ENCODE assay signal across 14 cellular contexts in genomic region chr15:48631191-48631770, GRCh38. TPM values are rescaled to one million over a fixed set of nuclear protein-coding genes. Genes with fewer than 3 reads are reported as not detected.
DNase-seq lines count a peak whose midpoint lies in the region; ATAC-seq and TF ChIP-seq lines count a peak whose summit lies in the region.
"Had no signal": no experiment of that assay in that cellular context is flagged by ENCODE, and none has a peak within 500 bp of the region (broad histone marks: within the 10 kb centered on the region; RNA-seq: fewer than 3 reads in every experiment).

No MANE protein-coding gene starts in this region.

- TF ChIP-seq CTCF in IMR-90 (conservative IDR thresholded peaks at IDR 0.05; ENCODE audit: low read depth, low read length) (no peak), fibroblast of lung (conservative IDR thresholded peaks at IDR 0.05 in 1 of 2, IDR thresholded peaks at IDR 0.05 in 1 of 2; ENCODE audit: low read depth in 1 of 2, low read length in 2 of 2) (no peak), smooth muscle cell (IDR thresholded peaks at IDR 0.05; ENCODE audit: borderline replicate concordance, insufficient read depth, poor library complexity, severe bottlenecking) (no peak), suprapubic skin (IDR thresholded peaks at IDR 0.05) (no peak)

- no peak overlapping the region for H3K18ac ChIP-seq in IMR-90 (ENCODE audit: low read depth, low read length)

- TF ChIP-seq EP300 in suprapubic skin (IDR thresholded peaks at IDR 0.05) = no peak

- peak; percentile 51 for DNase-seq in activated CD4-positive, alpha-beta memory T cell treated with anti-CD3 and anti-CD28 coated beads for 36 hours
- DNase-seq in activated CD4-positive, alpha-beta memory T cell treated with anti-CD3 and anti-CD28 coated beads, Interleukin-2, amount 10 ng/mL, durations not matched to agents 7 days and 5 days = no peak
- peak; percentile 32 for DNase-seq in IMR-90
- peak; percentile 29 to 50 for DNase-seq in fibroblast of lung (ENCODE audit: low read depth in 2 of 2)
- DNase-seq in smooth muscle cell (lab: John Stamatoyannopoulos, UW; ENCODE audit: unreplicated experiment) = no peak
- DNase-seq in SKM-1 (lab: John Stamatoyannopoulos, UW; ENCODE audit: unreplicated experiment) = no peak
- no peak for DNase-seq in suprapubic skin (ENCODE audit: low spot score in 2 of 2)
- DNase-seq: DMS79 treated with DMSO at 0.1 percent for 48 hours; effector memory CD8-positive, alpha-beta T cell; NCI-H187 treated with DMSO at 0.1 percent for 48 hours; T-helper 1 cell had no signal

- 35% methylated on average over 4 of the region's 8 CpGs; no CpG with 5 or more reads in 1 of the 2 experiments for WGBS in IMR-90 (ENCODE audit: extremely low coverage in 2 of 2, insufficient read length in 1 of 2), 2 experiments
- 59% methylated on average over 8 of the region's 8 CpGs for WGBS in smooth muscle cell (ENCODE audit: low lambda C conversion rate)
- 70% methylated on average over 8 of the region's 8 CpGs for WGBS in suprapubic skin

- TF ChIP-seq POLR2A in IMR-90 (IDR thresholded peaks at IDR 0.05; ENCODE audit: low read depth, low read length) = no peak
- TF ChIP-seq POLR2A in suprapubic skin (IDR thresholded peaks at IDR 0.05) = no peak

- H3K27me3 Mint-ChIP-seq in activated CD4-positive, alpha-beta memory T cell treated with anti-CD3 and anti-CD28 coated beads for 36 hours = peaks cover 1% of the 10 kb centered on the region
- peaks cover 3% of the 10 kb centered on the region for H3K27me3 Mint-ChIP-seq in activated CD4-positive, alpha-beta memory T cell treated with anti-CD3 and anti-CD28 coated beads, Interleukin-2, amount 10 ng/mL, durations not matched to agents 7 days and 5 days
- H3K27me3 Mint-ChIP-seq: effector memory CD8-positive, alpha-beta T cell had no signal

- peak overlapping the region in 1 of 2 experiments; percentile 50; a peak in 2 of 4 replicates for H4K8ac ChIP-seq in IMR-90 (ENCODE audit: low read depth in 2 of 2, low read length in 2 of 2)

- H4K5ac ChIP-seq in IMR-90 (ENCODE audit: low read depth, low read length) = no peak overlapping the region

- ATAC-seq in IMR-90 (ENCODE audit: low read depth) (no peak), GM21360 (IDR thresholded peaks at IDR 0.05; ENCODE audit: unreplicated experiment) (no peak)
- ATAC-seq: effector memory CD8-positive, alpha-beta T cell had no signal

- BruUV-seq in IMR-90 (replicated peaks; lab: Mats Ljungman, UMichigan) = no TSS peak

- peak overlapping the region; percentile 73 for H3K14ac ChIP-seq in IMR-90 (replicated peaks; ENCODE audit: low read depth, low read length)

- H3K4me1 ChIP-seq in IMR-90 (ENCODE audit: control insufficient read depth, insufficient read depth, low read length) (peaks cover 34% of the 10 kb centered on the region), fibroblast of lung (ENCODE audit: control insufficient read depth, extremely low read depth, insufficient read depth, low read length) (peaks cover 18% of the 10 kb centered on the region), smooth muscle cell (ENCODE audit: low read depth) (peaks cover 44% of the 10 kb centered on the region), suprapubic skin (peaks cover 22% of the 10 kb centered on the region)
- H3K4me1 ChIP-seq: adrenal gland had no signal

- H2BK20ac ChIP-seq in IMR-90 (ENCODE audit: low read depth, low read length) = peak overlapping the region; percentile 55

- peaks cover 41 to 76% of the 10 kb centered on the region in 2 experiments for H3K79me1 ChIP-seq in IMR-90 (ENCODE audit: low read depth in 1 of 2, low read length in 2 of 2)

- no peak overlapping the region for H3K4me3 Mint-ChIP-seq in activated CD4-positive, alpha-beta memory T cell treated with anti-CD3 and anti-CD28 coated beads for 36 hours
- H3K4me3 Mint-ChIP-seq in activated CD4-positive, alpha-beta memory T cell treated with anti-CD3 and anti-CD28 coated beads, Interleukin-2, amount 10 ng/mL, durations not matched to agents 7 days and 5 days = no peak overlapping the region
- H3K4me3 Mint-ChIP-seq: effector memory CD8-positive, alpha-beta T cell had no signal

- H3K27ac Mint-ChIP-seq in activated CD4-positive, alpha-beta memory T cell treated with anti-CD3 and anti-CD28 coated beads for 36 hours = no peak overlapping the region
- no peak overlapping the region for H3K27ac Mint-ChIP-seq in activated CD4-positive, alpha-beta memory T cell treated with anti-CD3 and anti-CD28 coated beads, Interleukin-2, amount 10 ng/mL, durations not matched to agents 7 days and 5 days
- H3K27ac Mint-ChIP-seq: effector memory CD8-positive, alpha-beta T cell had no signal

- intact Hi-C loops in activated CD4-positive, alpha-beta memory T cell treated with anti-CD3 and anti-CD28 coated beads for 36 hours (cut with micrococcal nuclease) = no loop called here
- intact Hi-C loops in IMR-90 (cut with micrococcal nuclease) = no loop called here

- CTCF ChIA-PET in activated CD4-positive, alpha-beta memory T cell treated with anti-CD3 and anti-CD28 coated beads for 36 hours (lab: Charles Lee) = no interaction called here
- CTCF ChIA-PET in activated CD4-positive, alpha-beta memory T cell treated with anti-CD3 and anti-CD28 coated beads, Interleukin-2, amount 10 ng/mL, durations not matched to agents 7 days and 5 days (lab: Charles Lee) = no interaction called here
- CTCF ChIA-PET in IMR-90 (lab: Yijun Ruan, JAX) = no interaction called here

- in situ Hi-C loops in IMR-90 (cut with MboI; ENCODE audit: low sequenced_read_pairs) = no loop called here

- H2AFZ ChIP-seq in IMR-90 (replicated peaks; ENCODE audit: low read length, poor library complexity) (peak overlapping the region; percentile 64), fibroblast of lung (ENCODE audit: low read length) (no peak overlapping the region), smooth muscle cell (ENCODE audit: low read depth) (no peak overlapping the region)

- H3K27me3 ChIP-seq in IMR-90 (ENCODE audit: control insufficient read depth, insufficient read depth, low read length) (no peaks in the 10 kb centered on the region), fibroblast of lung (ENCODE audit: control insufficient read depth, insufficient read depth, low read length) (no peaks in the 10 kb centered on the region), smooth muscle cell (ENCODE audit: low read depth) (no peaks in the 10 kb centered on the region), suprapubic skin (no peaks in the 10 kb centered on the region)
- H3K27me3 ChIP-seq: adrenal gland had no signal

- H3K9me1 ChIP-seq in IMR-90 (ENCODE audit: insufficient read depth, low read length) = peaks cover 36% of the 10 kb centered on the region

- H3K27ac ChIP-seq in IMR-90 (ENCODE audit: insufficient read depth, low read length) (no peak overlapping the region), fibroblast of lung (ENCODE audit: insufficient read depth, low read length) (no peak overlapping the region), smooth muscle cell (ENCODE audit: low read depth) (peak overlapping the region; percentile 86), suprapubic skin (no peak overlapping the region)
- H3K27ac ChIP-seq: adrenal gland had no signal

- H3K56ac ChIP-seq in IMR-90 (ENCODE audit: extremely low read depth, insufficient read depth, low read length) = no peak overlapping the region

- H3F3A ChIP-seq in smooth muscle cell (ENCODE audit: low read depth) = peaks cover 15% of the 10 kb centered on the region

- POLR2A ChIA-PET in activated CD4-positive, alpha-beta memory T cell treated with anti-CD3 and anti-CD28 coated beads for 36 hours (lab: Charles Lee) = no interaction called here
- POLR2A ChIA-PET in activated CD4-positive, alpha-beta memory T cell treated with anti-CD3 and anti-CD28 coated beads, Interleukin-2, amount 10 ng/mL, durations not matched to agents 7 days and 5 days (lab: Charles Lee) = no interaction called here
- POLR2A ChIA-PET in IMR-90 (lab: Charles Lee; ENCODE audit: unreplicated experiment) = no interaction called here

- H2AK5ac ChIP-seq in IMR-90 (ENCODE audit: low read depth, low read length) = peak overlapping the region; percentile 85

- H3K9ac ChIP-seq in IMR-90 (ENCODE audit: low read depth, low read length) = no peak overlapping the region
- no peak overlapping the region for H3K9ac ChIP-seq in fibroblast of lung (ENCODE audit: insufficient read depth, low read length)
- H3K9ac ChIP-seq in smooth muscle cell (ENCODE audit: low read depth) = no peak overlapping the region

- no peaks in the 10 kb centered on the region for H3K9me3 ChIP-seq in IMR-90 (ENCODE audit: control insufficient read depth, insufficient read depth, low read length)
- no peaks in the 10 kb centered on the region for H3K9me3 ChIP-seq in fibroblast of lung (ENCODE audit: control insufficient read depth, insufficient read depth, low read depth, low read length)
- H3K9me3 ChIP-seq in smooth muscle cell (replicated peaks; ENCODE audit: low read depth) = no peaks in the 10 kb centered on the region
- no peaks in the 10 kb centered on the region for H3K9me3 ChIP-seq in suprapubic skin
- H3K9me3 ChIP-seq: adrenal gland, thoracic aorta had no signal

- H2BK120ac ChIP-seq in IMR-90 (ENCODE audit: low read depth, low read length) = peak overlapping the region; percentile 37

- peak overlapping the region; percentile 67; the same call in 2 of the 3 replicates for H2BK15ac ChIP-seq in IMR-90 (ENCODE audit: low read depth, low read length)

- H3K36me3 ChIP-seq in IMR-90 (ENCODE audit: control insufficient read depth, insufficient read depth, low read length) = peaks cover 18% of the 10 kb centered on the region
- H3K36me3 ChIP-seq in fibroblast of lung (ENCODE audit: control insufficient read depth, insufficient read depth, low read length) = no peaks in the 10 kb centered on the region
- H3K36me3 ChIP-seq in smooth muscle cell (ENCODE audit: low read depth) = no peaks in the 10 kb centered on the region
- H3K36me3 ChIP-seq in suprapubic skin = no peaks in the 10 kb centered on the region
- H3K36me3 ChIP-seq: adrenal gland, thoracic aorta had no signal

- no peak for TF ChIP-seq RAD21 in IMR-90 (IDR thresholded peaks at IDR 0.05; ENCODE audit: low read length)

- H3K36me3 Mint-ChIP-seq in activated CD4-positive, alpha-beta memory T cell treated with anti-CD3 and anti-CD28 coated beads for 36 hours = no peaks in the 10 kb centered on the region
- no peaks in the 10 kb centered on the region for H3K36me3 Mint-ChIP-seq in activated CD4-positive, alpha-beta memory T cell treated with anti-CD3 and anti-CD28 coated beads, Interleukin-2, amount 10 ng/mL, durations not matched to agents 7 days and 5 days (ENCODE audit: low read depth)

- H2AK9ac ChIP-seq in IMR-90 (replicated peaks; ENCODE audit: low read depth, low read length, poor library complexity) = no peak overlapping the region

- H3K79me2 ChIP-seq in fibroblast of lung (ENCODE audit: control insufficient read depth, insufficient read depth, low read length) = peaks cover 73% of the 10 kb centered on the region
- H3K79me2 ChIP-seq in smooth muscle cell (ENCODE audit: low read depth) = peaks cover 66% of the 10 kb centered on the region

- no peaks in the 10 kb centered on the region for H3K4me1 Mint-ChIP-seq in activated CD4-positive, alpha-beta memory T cell treated with anti-CD3 and anti-CD28 coated beads for 36 hours (ENCODE audit: low read depth)
- peaks cover 4% of the 10 kb centered on the region for H3K4me1 Mint-ChIP-seq in activated CD4-positive, alpha-beta memory T cell treated with anti-CD3 and anti-CD28 coated beads, Interleukin-2, amount 10 ng/mL, durations not matched to agents 7 days and 5 days

- H2BK5ac ChIP-seq in IMR-90 (ENCODE audit: low read depth, low read length, poor library complexity, severe bottlenecking) = peak overlapping the region; percentile 14

- dilution Hi-C loops in IMR-90 (cut with HindIII; ENCODE audit: low sequenced_read_pairs, unreplicated experiment) = no loop called here

- peak overlapping the region; percentile 67 for H3K4ac ChIP-seq in IMR-90 (ENCODE audit: low read depth, low read length)

- H3K23ac ChIP-seq in IMR-90 (ENCODE audit: low read depth, low read length) = peak overlapping the region; percentile 70

- H3K4me2 ChIP-seq in IMR-90 (ENCODE audit: low read depth, low read length) (no peak overlapping the region), fibroblast of lung (ENCODE audit: extremely low read depth, insufficient read depth, low read length) (peak overlapping the region; percentile 9), smooth muscle cell (peak overlapping the region; percentile 64)

- H3K4me3 ChIP-seq in IMR-90 (ENCODE audit: insufficient read depth, low read depth, low read length) (no peak overlapping the region), fibroblast of lung (replicated peaks in 1 of 4; ENCODE audit: control extremely low read depth in 1 of 4, insufficient read depth in 1 of 4, low read depth in 3 of 4, low read length in 4 of 4) (no peak overlapping the region), smooth muscle cell (no peak overlapping the region), suprapubic skin (no peak overlapping the region)
- H3K4me3 ChIP-seq: adrenal gland had no signal

- H4K20me1 ChIP-seq in IMR-90 (ENCODE audit: insufficient read depth, low read length) (peaks cover 52% of the 10 kb centered on the region), fibroblast of lung (ENCODE audit: control insufficient read depth, extremely low read depth, insufficient read depth, low read length) (no peaks in the 10 kb centered on the region), smooth muscle cell (ENCODE audit: low read depth) (peaks cover 6% of the 10 kb centered on the region)

- peak overlapping the region; percentile 40 for H4K91ac ChIP-seq in IMR-90 (ENCODE audit: insufficient read depth, low read depth, low read length)

- no peaks in the 10 kb centered on the region for H3K9me3 Mint-ChIP-seq in activated CD4-positive, alpha-beta memory T cell treated with anti-CD3 and anti-CD28 coated beads for 36 hours
- H3K9me3 Mint-ChIP-seq in activated CD4-positive, alpha-beta memory T cell treated with anti-CD3 and anti-CD28 coated beads, Interleukin-2, amount 10 ng/mL, durations not matched to agents 7 days and 5 days = no peaks in the 10 kb centered on the region
- H3K9me3 Mint-ChIP-seq: effector memory CD8-positive, alpha-beta T cell had no signal

RNA-seq across cellular contexts. Expression of gene FBN1, which starts 14.2 kb away (rescaled TPM):
- total RNA-seq in activated CD4-positive, alpha-beta memory T cell treated with anti-CD3 and anti-CD28 coated beads for 36 hours = under 1 TPM; 0.34 to 0.52 TPM
- total RNA-seq in activated CD4-positive, alpha-beta memory T cell treated with anti-CD3 and anti-CD28 coated beads, Interleukin-2, amount 10 ng/mL, durations not matched to agents 7 days and 5 days = 1 to 10 TPM; 1.3 to 1.7 TPM
- 283 and 326 TPM in 2 replicates for total RNA-seq in IMR-90 (2012; rRNA removed)
- 130 and 134 TPM in 2 replicates for polyA plus RNA-seq in IMR-90 (2012; rRNA removed)
- polyA plus RNA-seq in IMR-90 (2012; cell fraction: cytosol; rRNA removed) = 90.0 and 130 TPM in 2 replicates
- 150 and 261 TPM in 2 replicates for polyA plus RNA-seq in IMR-90 (2012; cell fraction: nucleus; rRNA removed; ENCODE audit: low replicate concordance)
- total RNA-seq in fibroblast of lung = 260 and 446 TPM in 2 replicates
- 243 and 368 TPM in 2 replicates for polyA plus RNA-seq in fibroblast of lung
- 144 and 241 TPM in 2 replicates for polyA plus RNA-seq in fibroblast of lung (2012)
- polyA minus RNA-seq in fibroblast of lung (ENCODE audit: low replicate concordance) = 316 and 342 TPM in 2 replicates
- 330 and 455 TPM in 2 replicates for total RNA-seq in smooth muscle cell
- polyA plus RNA-seq in smooth muscle cell = 97.3 and 137 TPM in 2 replicates
- total RNA-seq in suprapubic skin = 10 to 100 TPM; 12.6 to 24.6 (median 21.0) TPM

Comparison
In these comparisons a context has a peak if more than half of its experiments do, and no peak if none do; other contexts are left out.
1. DNase-seq: peak in activated CD4-positive, alpha-beta memory T cell treated with anti-CD3 and anti-CD28 coated beads for 36 hours (single experiment), IMR-90 (single experiment) and fibroblast of lung (2 of 2); none in activated CD4-positive, alpha-beta memory T cell treated with anti-CD3 and anti-CD28 coated beads, Interleukin-2, amount 10 ng/mL, durations not matched to agents 7 days and 5 days (single experiment), smooth muscle cell (single experiment), SKM-1 (single experiment) and suprapubic skin (0 of 2).
2. RNA of gene FBN1, which starts 14.2 kb away (total RNA-seq): 260 to 446 TPM in fibroblast of lung, 330 to 455 TPM in smooth muscle cell and 283 to 326 TPM in IMR-90; 12.6 to 24.6 TPM in suprapubic skin, 1.3 to 1.7 TPM in activated CD4-positive, alpha-beta memory T cell treated with anti-CD3 and anti-CD28 coated beads, Interleukin-2, amount 10 ng/mL, durations not matched to agents 7 days and 5 days and 0.34 to 0.52 TPM in activated CD4-positive, alpha-beta memory T cell treated with anti-CD3 and anti-CD28 coated beads for 36 hours; every median in the first group is over 10 times any median in the second.